9 cellular contexts compared by ENCODE assay signal in the genomic region with DNA sequence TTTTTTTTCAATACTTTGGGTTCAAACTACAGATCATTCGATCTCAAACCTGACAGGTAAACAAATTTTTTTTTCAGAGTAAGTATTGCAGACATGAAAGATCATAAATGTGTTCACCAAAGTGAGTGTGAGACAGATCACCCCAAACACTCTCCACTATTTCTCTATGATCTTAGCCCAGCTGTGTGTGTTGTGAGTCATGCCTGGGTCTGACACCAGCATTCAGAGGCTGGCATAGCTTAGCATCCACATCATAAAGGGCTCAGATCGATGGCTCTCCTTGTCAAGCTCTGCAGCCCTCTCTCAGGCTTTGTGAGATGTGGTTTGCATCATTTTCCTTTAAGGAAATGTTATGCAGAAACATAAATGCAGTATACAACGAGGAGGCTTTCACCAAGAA.
DNase-seq lines count a peak whose midpoint lies in the region; ATAC-seq and TF ChIP-seq lines count a peak whose summit lies in the region.
"Had no signal": no experiment of that assay in that cellular context is flagged by ENCODE, and none has a peak within 500 bp of the region (broad histone marks: within the 10 kb centered on the region; RNA-seq: fewer than 3 reads in every experiment).

No MANE protein-coding gene starts in this region.

- H3K9me3 ChIP-seq in GM23248 (ENCODE audit: low read depth) (no peaks in the 10 kb centered on the region), WERI-Rb-1 (ENCODE audit: severe bottlenecking) (no peaks in the 10 kb centered on the region)
- H3K9me3 ChIP-seq: right lobe of liver had no signal

- no peak overlapping the region for H3K9ac ChIP-seq in GM23248

- peak; percentile 91 for DNase-seq in GM23248
- DNase-seq in NCI-H226, result peak; percentile 68
- DNase-seq in effector memory CD8-positive, alpha-beta T cell, result no peak
- peak; percentile 78 for DNase-seq in pons (ENCODE audit: low spot score)
- DNase-seq in WERI-Rb-1, result no peak
- DNase-seq in GM19240 (ENCODE audit: insufficient read length, low spot score), result no peak
- no peak for DNase-seq in GM10266 (ENCODE audit: extremely low spot score)
- DNase-seq: right lobe of liver had no signal

- no peak for ATAC-seq in effector memory CD8-positive, alpha-beta T cell (replicated peaks)
- no peak for ATAC-seq in HG03196 (IDR thresholded peaks at IDR 0.05; ENCODE audit: unreplicated experiment)

- H3K9me3 Mint-ChIP-seq in effector memory CD8-positive, alpha-beta T cell, result no peaks in the 10 kb centered on the region

- H3K9me2 ChIP-seq in GM23248 (ENCODE audit: insufficient read depth), result no peaks in the 10 kb centered on the region

- H4K20me1 ChIP-seq in GM23248 (ENCODE audit: insufficient read depth), result no peaks in the 10 kb centered on the region

- peaks cover 12% of the 10 kb centered on the region; the same call in 1 of the 2 replicates for H3F3A ChIP-seq in GM23248 (ENCODE audit: insufficient read depth)

- H3K4me3 ChIP-seq in GM23248 (no peak overlapping the region), WERI-Rb-1 (ENCODE audit: low read depth, low read length) (no peak overlapping the region)
- H3K4me3 ChIP-seq: right lobe of liver had no signal

- H3K4me2 ChIP-seq in GM23248 (ENCODE audit: unreplicated experiment), result peak overlapping the region; percentile 36

- no peaks in the 10 kb centered on the region for H3K36me3 ChIP-seq in GM23248 (ENCODE audit: low read depth)
- no peaks in the 10 kb centered on the region for H3K36me3 ChIP-seq in WERI-Rb-1
- H3K36me3 ChIP-seq: right lobe of liver had no signal

- no peaks in the 10 kb centered on the region for H3K27me3 ChIP-seq in GM23248 (replicated peaks; ENCODE audit: insufficient read depth)
- H3K27me3 ChIP-seq in WERI-Rb-1 (ENCODE audit: insufficient read depth, low read depth, severe bottlenecking), result no peaks in the 10 kb centered on the region
- H3K27me3 ChIP-seq: right lobe of liver had no signal

- no peaks in the 10 kb centered on the region for H3K27me3 Mint-ChIP-seq in effector memory CD8-positive, alpha-beta T cell

- peaks cover 4 to 13% of the 10 kb centered on the region in 2 donors for H3K4me1 Mint-ChIP-seq in effector memory CD8-positive, alpha-beta T cell (ENCODE audit: low read depth in 2 of 2)

- H3K27ac ChIP-seq in GM23248, result no peak overlapping the region
- H3K27ac ChIP-seq in WERI-Rb-1, result no peak overlapping the region

- H3K4me3 Mint-ChIP-seq in effector memory CD8-positive, alpha-beta T cell, result no peak overlapping the region

- TF ChIP-seq CTCF in WERI-Rb-1 (IDR thresholded peaks at IDR 0.05; ENCODE audit: low read depth, low read length) (no peak), GM10266 (IDR thresholded peaks at IDR 0.05; ENCODE audit: control insufficient read depth, insufficient read depth, low read depth, missing control alignments) (no peak)

- peaks cover 7% of the 10 kb centered on the region for H3K79me2 ChIP-seq in GM23248 (ENCODE audit: insufficient read depth)

- WGBS in GM23248 (ENCODE audit: low coverage in 1 of 2, low lambda C conversion rate in 2 of 2, missing lambda C conversion rate in 2 of 2), 2 experiments, result 23 to 30% methylated on average over 3 of the region's 3 CpGs

- in situ Hi-C loops in GM23248 (cut with MboI), result no loop called here

- H3K27ac Mint-ChIP-seq in effector memory CD8-positive, alpha-beta T cell, result peak overlapping the region; percentile 26 to 27

- no peaks in the 10 kb centered on the region for H3K36me3 Mint-ChIP-seq in effector memory CD8-positive, alpha-beta T cell (ENCODE audit: insufficient read depth)

- no peak overlapping the region for H2AFZ ChIP-seq in GM23248

- H3K4me1 ChIP-seq in GM23248 (ENCODE audit: insufficient read depth), result peaks cover 30% of the 10 kb centered on the region

Comparison
In these comparisons a context has a peak if more than half of its experiments do, and no peak if none do; other contexts are left out.
1. DNase-seq: peak in GM23248 (single experiment), NCI-H226 (single experiment) and pons (single experiment); none in effector memory CD8-positive, alpha-beta T cell (0 of 3), WERI-Rb-1 (single experiment), GM19240 (single experiment) and GM10266 (single experiment).